Comparison of ENCODE assay signal across 11 cellular contexts in genomic region chr5:127442085-127442484, GRCh38.
DNase-seq lines count a peak whose midpoint lies in the region; ATAC-seq and TF ChIP-seq lines count a peak whose summit lies in the region.
"Had no signal": no experiment of that assay in that cellular context is flagged by ENCODE, and none has a peak within 500 bp of the region (broad histone marks: within the 10 kb centered on the region; RNA-seq: fewer than 3 reads in every experiment).

No MANE protein-coding gene starts in this region.

- no peaks in the 10 kb centered on the region for H3K4me1 ChIP-seq in OCI-LY3 (ENCODE audit: low read length)

- peak; percentile 48 for DNase-seq in NOMO-1 treated with DMSO at 0.1 percent for 48 hours (lab: John Stamatoyannopoulos, UW; ENCODE audit: unreplicated experiment)
- DNase-seq in NOMO-1 treated with dmso at 0.1 percent for 144 hours (lab: John Stamatoyannopoulos, UW; ENCODE audit: unreplicated experiment) = no peak
- DNase-seq in epithelial cell of proximal tubule (ENCODE audit: low read depth) = no peak
- no peak for DNase-seq in substantia nigra (lab: John Stamatoyannopoulos, UW)
- DNase-seq in coronary artery (ENCODE audit: low spot score) = no peak
- DNase-seq in T-helper 17 cell = no peak
- no peak for DNase-seq in MG63
- DNase-seq: activated gamma-delta T cell treated with Interleukin-2 at 50 U/mL for 16 hours had no signal

- H3K36me3 ChIP-seq in OCI-LY3 (replicated peaks; ENCODE audit: low read depth, low read length) (no peaks in the 10 kb centered on the region), MG63 (no peaks in the 10 kb centered on the region)

- no peak overlapping the region for H3K4me2 ChIP-seq in OCI-LY3 (ENCODE audit: low read length)

- H3K79me2 ChIP-seq in OCI-LY3 (ENCODE audit: low read length) = no peaks in the 10 kb centered on the region

- no peaks in the 10 kb centered on the region for H3K36me3 Mint-ChIP-seq in T-helper 17 cell (ENCODE audit: low read depth)
- H3K36me3 Mint-ChIP-seq: CD4-positive, CD25-positive, alpha-beta regulatory T cell had no signal

- no peak overlapping the region for H3K9ac ChIP-seq in OCI-LY3 (ENCODE audit: low read length)

- H3K27me3 ChIP-seq in OCI-LY3 (ENCODE audit: low read depth, low read length) (0 out of 2 replicates have a peak, but pooled peaks cover 3% of the 10 kb centered on the region), MG63 (peaks cover 7% of the 10 kb centered on the region; the same call in 1 of the 2 replicates)

- peak overlapping the region; percentile 65; the same call in 1 of the 2 replicates for H2AFZ ChIP-seq in OCI-LY3 (ENCODE audit: low read depth, low read length)

- TF ChIP-seq CTCF in OCI-LY3 (IDR thresholded peaks at IDR 0.05; ENCODE audit: low read depth, low read length) (peak; percentile 51), epithelial cell of proximal tubule (conservative IDR thresholded peaks at IDR 0.05; ENCODE audit: low read depth, low read length) (peak; percentile 38), coronary artery (IDR thresholded peaks at IDR 0.05) (no peak)

- H3K9me3 ChIP-seq in OCI-LY3 (ENCODE audit: insufficient read depth, low read length) = no peaks in the 10 kb centered on the region
- H3K9me3 ChIP-seq in T-helper 17 cell (ENCODE audit: control insufficient read depth, low read length, poor library complexity, severe bottlenecking) = no peaks in the 10 kb centered on the region
- H3K9me3 ChIP-seq in MG63 = no peaks in the 10 kb centered on the region

- no peak overlapping the region for H3K27ac ChIP-seq in OCI-LY3 (ENCODE audit: low read length)
- peak overlapping the region; percentile 63 for H3K27ac ChIP-seq in substantia nigra (ENCODE audit: low read depth, low read length, poor library complexity, severe bottlenecking)
- no peak overlapping the region for H3K27ac ChIP-seq in coronary artery

- peaks cover 62% of the 10 kb centered on the region for H3K27me3 Mint-ChIP-seq in T-helper 17 cell

- no peak for ATAC-seq in T-helper 17 cell

- H3K4me3 Mint-ChIP-seq in T-helper 17 cell = no peak overlapping the region
- H3K4me3 Mint-ChIP-seq: CD4-positive, CD25-positive, alpha-beta regulatory T cell had no signal

- H3K4me3 ChIP-seq in OCI-LY3 (ENCODE audit: low read length) (no peak overlapping the region), epithelial cell of proximal tubule (ENCODE audit: low read depth, low read length) (no peak overlapping the region), coronary artery (no peak overlapping the region), MG63 (no peak overlapping the region)
- H3K4me3 ChIP-seq: lung had no signal

- peaks cover 2% of the 10 kb centered on the region for H3K4me1 Mint-ChIP-seq in T-helper 17 cell
- H3K4me1 Mint-ChIP-seq: CD4-positive, CD25-positive, alpha-beta regulatory T cell had no signal

- no peak overlapping the region for H3K27ac Mint-ChIP-seq in T-helper 17 cell
- H3K27ac Mint-ChIP-seq: CD4-positive, CD25-positive, alpha-beta regulatory T cell had no signal

- no peaks in the 10 kb centered on the region for H4K20me1 ChIP-seq in OCI-LY3 (ENCODE audit: insufficient read depth, low read length)
